Comparison of ENCODE assay signal across 8 cellular contexts in the genomic region with DNA sequence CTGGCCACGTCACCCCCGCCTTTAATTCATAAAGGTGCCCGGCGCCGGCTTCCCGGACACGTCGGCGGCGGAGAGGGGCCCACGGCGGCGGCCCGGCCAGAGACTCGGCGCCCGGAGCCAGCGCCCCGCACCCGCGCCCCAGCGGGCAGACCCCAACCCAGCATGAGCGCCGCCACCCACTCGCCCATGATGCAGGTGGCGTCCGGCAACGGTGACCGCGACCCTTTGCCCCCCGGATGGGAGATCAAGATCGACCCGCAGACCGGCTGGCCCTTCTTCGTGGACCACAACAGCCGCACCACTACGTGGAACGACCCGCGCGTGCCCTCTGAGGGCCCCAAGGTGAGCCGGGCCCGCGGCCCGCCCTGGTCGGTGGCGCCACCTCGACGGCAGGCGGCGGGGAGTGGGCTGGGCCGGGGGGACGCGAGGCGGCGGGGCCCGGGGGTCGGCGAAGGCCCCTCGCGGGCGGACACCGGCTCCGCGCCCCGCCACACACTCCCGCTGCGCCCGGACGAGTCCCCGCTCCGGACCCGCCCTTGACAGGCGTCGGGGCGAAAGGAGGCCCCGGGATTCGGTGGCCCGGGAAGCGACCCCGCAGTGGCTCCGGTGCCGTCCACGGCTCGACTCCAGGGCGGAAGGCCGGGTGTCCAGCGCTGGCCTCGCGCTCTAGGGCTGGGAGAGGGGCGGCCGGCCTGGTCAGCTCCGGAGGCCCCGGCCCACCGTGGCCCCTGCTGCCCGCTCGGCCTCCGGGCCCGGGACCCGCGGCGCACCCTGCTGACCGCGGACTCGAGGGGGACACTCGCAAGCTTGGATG. TPM values are rescaled to one million over a fixed set of nuclear protein-coding genes. Genes with fewer than 3 reads are reported as not detected.
DNase-seq lines count a peak whose midpoint lies in the region; TF ChIP-seq lines count a peak whose summit lies in the region.

No MANE protein-coding gene starts in this region.

- POLR2A ChIA-PET in HEK293T (lab: Yijun Ruan, JAX), result interaction anchor here (1.0 to 1.4 kb wide), 18 partner anchors 8 to 220 kb away, joined by 3 to 9 read pairs (median 4); partner anchors contain the start of genes INPP5F, MCMBP and TIAL1

- no peak for TF ChIP-seq CTCF in mesothelial cell of epicardium (IDR thresholded peaks at IDR 0.05; ENCODE audit: unreplicated experiment)
- TF ChIP-seq CTCF in vagina (IDR thresholded peaks at IDR 0.05), result no peak

- peak overlapping the region; percentile 59; the same call in 1 of the 2 replicates for H3K27ac ChIP-seq in SJCRH30
- H3K27ac ChIP-seq in vagina, result peak overlapping the region; percentile 100

- H3K9ac ChIP-seq in ES-I3 (ENCODE audit: low read depth, low read length), result peak overlapping the region; percentile 84

- H3K9me3 ChIP-seq in ES-I3 (ENCODE audit: control insufficient read depth, insufficient read depth, low read length) (no peaks in the 10 kb centered on the region), SJCRH30 (replicated peaks) (no peaks in the 10 kb centered on the region), vagina (no peaks in the 10 kb centered on the region)

- intact Hi-C loops in vagina (cut with DNase I), result loop anchor here (5.0 kb wide), 1 partner anchor 54 kb away; the partner anchor contains the start of gene TIAL1

- peak overlapping the region; percentile 91 for H3K27ac Mint-ChIP-seq in mesothelial cell of epicardium

- H3K4me3 Mint-ChIP-seq in mesothelial cell of epicardium, result peak overlapping the region; percentile 80

- H3K4me3 ChIP-seq in SJCRH30 (peak overlapping the region; percentile 92), vagina (peak overlapping the region; percentile 80 to 97)

- CTCF ChIA-PET in HEK293T (lab: Yijun Ruan, JAX), result interaction anchor here (1.2 kb wide), 1 partner anchor 454 kb away, joined by 3 read pairs; no protein-coding TSS in a partner anchor

- H3K4me1 Mint-ChIP-seq in mesothelial cell of epicardium, result peaks cover 43% of the 10 kb centered on the region

- peak in 1 of 2 donors; percentile 86 for TF ChIP-seq POLR2A in vagina (IDR thresholded peaks at IDR 0.05)

- H3K27me3 ChIP-seq in SJCRH30, result no peaks in the 10 kb centered on the region
- H3K27me3 ChIP-seq in vagina, result no peaks in the 10 kb centered on the region

- no peaks in the 10 kb centered on the region for H3K36me3 ChIP-seq in ES-I3 (ENCODE audit: insufficient read depth, low read length)
- H3K36me3 ChIP-seq in SJCRH30, result no peaks in the 10 kb centered on the region; the same call in 1 of the 2 replicates
- H3K36me3 ChIP-seq in vagina, result no peaks in the 10 kb centered on the region

- H3K36me3 Mint-ChIP-seq in mesothelial cell of epicardium, result no peaks in the 10 kb centered on the region

- H3K4me1 ChIP-seq in ES-I3 (ENCODE audit: insufficient read depth, low read length) (peaks cover 13% of the 10 kb centered on the region), SJCRH30 (0 out of 2 replicates have a peak, but pooled peaks cover 5% of the 10 kb centered on the region), vagina (peaks cover 42% of the 10 kb centered on the region)

- H3K9me3 Mint-ChIP-seq in mesothelial cell of epicardium, result no peaks in the 10 kb centered on the region

- DNase-seq in HEK293T (ENCODE audit: extremely low spot score) (peak; percentile 37), SJCRH30 (peak in 1 of 2 experiments; percentile 13), dermis blood vessel endothelial cell (peak; percentile 44), mesothelial cell of epicardium (ENCODE audit: low spot score in 2 of 2, unreplicated experiment in 2 of 2) (peak; percentile 26 to 52), vagina (ENCODE audit: extremely low spot score in 2 of 2) (no peak), NCI-H2171 (lab: John Stamatoyannopoulos, UW) (no peak), glomerular visceral epithelial cell (ENCODE audit: extremely low spot score) (no peak)

- H3K27me3 Mint-ChIP-seq in mesothelial cell of epicardium (ENCODE audit: low read depth), result no peaks in the 10 kb centered on the region

TF ChIP-seq in HEK293T, 16 proteins besides CTCF, POLR2A, EP300 and RAD21:
- TF ChIP-seq ARNT (IDR thresholded peaks at IDR 0.05), result no peak
- TF ChIP-seq FOXK2 (IDR thresholded peaks at IDR 0.05), result no peak
- TF ChIP-seq TARDBP (IDR thresholded peaks at IDR 0.05), result no peak
- no peak for TF ChIP-seq BHLHE40 (IDR thresholded peaks at IDR 0.05; ENCODE audit: borderline replicate concordance)
- no peak for TF ChIP-seq FOXA1 (IDR thresholded peaks at IDR 0.05)
- TF ChIP-seq CTBP1 (IDR thresholded peaks at IDR 0.05; ENCODE audit: borderline replicate concordance), result no peak
- TF ChIP-seq L3MBTL2 (conservative IDR thresholded peaks at IDR 0.05), result no peak

RNA-seq across cellular contexts. Expression of gene BAG3, which starts 0.5 kb away (rescaled TPM):
- total RNA-seq in SJCRH30 (2014; rRNA removed; shearing (Covaris generic)), result 12.5 and 13.4 TPM in 2 replicates
- total RNA-seq in dermis blood vessel endothelial cell (7.5 and 15.5 TPM in 2 replicates), mesothelial cell of epicardium (22.2 to 23.3 TPM (median 23.0 TPM) in 3 replicates), vagina (69.0 TPM)

RNA-seq across cellular contexts. Expression of gene TIAL1, which starts 55.0 kb away (rescaled TPM):
- total RNA-seq in SJCRH30 (2014; rRNA removed; shearing (Covaris generic)), result 78.8 and 97.6 TPM in 2 replicates
- 38.3 and 49.8 TPM in 2 replicates for total RNA-seq in dermis blood vessel endothelial cell
- total RNA-seq in mesothelial cell of epicardium, result 191 to 204 TPM (median 192 TPM) in 3 replicates
- total RNA-seq in vagina, result 71.2 TPM

Comparison
In these comparisons a context has a peak if more than half of its experiments do, and no peak if none do; other contexts are left out.
1. DNase-seq: peak in HEK293T (single experiment), dermis blood vessel endothelial cell (single experiment) and mesothelial cell of epicardium (2 of 2); none in vagina (0 of 2), NCI-H2171 (single experiment) and glomerular visceral epithelial cell (single experiment).